ENCODE assay signal across 9 cellular contexts in genomic region chr7:99099499-99100077, GRCh38. TPM values are rescaled to one million over a fixed set of nuclear protein-coding genes. Genes with fewer than 3 reads are reported as not detected.
A peak's percentile ranks its signal among the peaks of the same experiment; 100 is the strongest.
DNase-seq lines count a peak whose midpoint lies in the region; ATAC-seq and TF ChIP-seq lines count a peak whose summit lies in the region.
"Had no signal": no experiment of that assay in that cellular context is flagged by ENCODE, and none has a peak within 500 bp of the region (broad histone marks: within the 10 kb centered on the region; RNA-seq: fewer than 3 reads in every experiment).

No MANE protein-coding gene starts in this region.

- no peak for TF ChIP-seq CTCF in HFFc6 (IDR thresholded peaks at IDR 0.05)

- H3K27ac Mint-ChIP-seq in HFFc6, result peak overlapping the region; percentile 48; the same call in 1 of the 2 replicates

- H3K9me3 ChIP-seq in iPS-18a (ENCODE audit: control insufficient read depth, low read depth, low read length), result no peaks in the 10 kb centered on the region

- no peaks in the 10 kb centered on the region for H3K27me3 ChIP-seq in iPS-18a (ENCODE audit: control insufficient read depth, insufficient read depth, low read length)

- H3K9ac ChIP-seq in iPS-18a (ENCODE audit: low read length), result no peak overlapping the region

- no peaks in the 10 kb centered on the region for H3K36me3 ChIP-seq in iPS-18a (ENCODE audit: control insufficient read depth, low read depth, low read length)

- no peaks in the 10 kb centered on the region for H3K27me3 Mint-ChIP-seq in HFFc6 (ENCODE audit: insufficient read depth)

- H3K27ac ChIP-seq in cingulate gyrus (ENCODE audit: low read depth, low read length) (peak overlapping the region; percentile 52), iPS-18a (ENCODE audit: low read length) (peak overlapping the region; percentile 32)

- H3K4me3 Mint-ChIP-seq in HFFc6, result no peak overlapping the region

- TF ChIP-seq POLR2A in erythroblast (IDR thresholded peaks at IDR 0.05; ENCODE audit: low read length), result no peak

- H3K4me3 ChIP-seq in iPS-18a (ENCODE audit: low read length), result no peak overlapping the region

- peaks cover 13% of the 10 kb centered on the region for H3K4me1 ChIP-seq in iPS-18a (ENCODE audit: control insufficient read depth, low read depth, low read length)

- peaks cover 30% of the 10 kb centered on the region for H3K36me3 Mint-ChIP-seq in HFFc6 (ENCODE audit: low read depth)

- ATAC-seq in HG02763 (IDR thresholded peaks at IDR 0.05; ENCODE audit: unreplicated experiment), result no peak

- H3K4me1 Mint-ChIP-seq in HFFc6 (ENCODE audit: low read depth), result peaks cover 76% of the 10 kb centered on the region

- no peak for DNase-seq in HFFc6
- peak; percentile 88 for DNase-seq in stromal cell of bone marrow (ENCODE audit: low read depth)
- no peak for DNase-seq in erythroblast (lab: John Stamatoyannopoulos, UW)
- DNase-seq in stimulated activated CD4-positive, alpha-beta T cell treated with anti-CD3 and anti-CD28 coated beads, Interleukin-4, amount 100 ng/mL, for 1 hour, result no peak
- DNase-seq in hypothalamus (lab: John Stamatoyannopoulos, UW), result no peak
- DNase-seq: activated gamma-delta T cell had no signal

- no peaks in the 10 kb centered on the region for H3K9me3 Mint-ChIP-seq in HFFc6

RNA-seq across cellular contexts. Expression of gene SMURF1, which starts 44.3 kb away (rescaled TPM):
- total RNA-seq in HFFc6 (2021; fragmentation: NEBNext Ultra II Directional; extraction: Animal tissue kit (Norgen Biotek cat#: 25700)), result 10 to 100 TPM; 17.8 to 23.4 (median 21.3) TPM
